Comparison of ENCODE assay signal across 9 cellular contexts in the genomic region with DNA sequence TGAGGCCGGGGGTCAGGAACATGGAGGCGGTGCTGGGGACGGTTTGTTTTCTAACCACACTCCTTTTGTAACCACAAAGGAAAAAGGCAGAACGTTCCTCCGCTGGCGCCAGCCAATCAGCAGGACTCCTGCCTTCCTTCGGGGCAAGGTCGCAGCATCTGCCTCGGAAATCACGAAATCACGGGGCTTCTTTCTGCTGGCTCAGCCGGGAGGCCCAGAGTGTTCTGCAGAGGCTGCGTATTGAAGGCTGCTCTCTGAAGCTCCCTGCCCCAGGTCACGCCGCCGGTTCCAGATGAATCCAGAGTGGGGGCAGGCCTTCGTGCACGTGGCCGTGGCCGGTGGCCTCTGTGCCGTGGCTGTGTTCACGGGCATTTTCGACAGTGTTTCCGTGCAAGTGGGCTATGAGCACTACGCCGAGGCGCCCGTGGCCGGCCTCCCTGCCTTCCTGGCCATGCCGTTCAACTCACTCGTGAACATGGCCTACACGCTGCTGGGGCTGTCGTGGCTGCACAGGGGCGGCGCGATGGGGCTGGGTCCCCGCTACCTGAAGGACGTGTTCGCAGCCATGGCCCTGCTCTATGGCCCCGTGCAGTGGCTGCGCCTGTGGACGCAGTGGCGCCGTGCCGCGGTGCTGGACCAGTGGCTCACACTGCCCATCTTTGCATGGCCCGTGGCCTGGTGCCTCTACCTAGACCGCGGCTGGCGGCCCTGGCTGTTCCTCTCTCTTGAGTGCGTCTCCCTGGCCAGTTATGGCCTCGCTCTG. TPM values are rescaled to one million over a fixed set of nuclear protein-coding genes. Genes with fewer than 3 reads are reported as not detected.
DNase-seq lines count a peak whose midpoint lies in the region; ATAC-seq and TF ChIP-seq lines count a peak whose summit lies in the region.
"Had no signal": no experiment of that assay in that cellular context is flagged by ENCODE, and none has a peak within 500 bp of the region (broad histone marks: within the 10 kb centered on the region; RNA-seq: fewer than 3 reads in every experiment).

No MANE protein-coding gene starts in this region.

- ATAC-seq in left cardiac atrium: peak; percentile 20 to 41
- ATAC-seq in GM18519 (IDR thresholded peaks at IDR 0.05; ENCODE audit: low FRiP score, unreplicated experiment): no peak

- peaks cover 19% of the 10 kb centered on the region for H3K36me3 Mint-ChIP-seq in activated CD4-positive, alpha-beta memory T cell treated with anti-CD3 and anti-CD28 coated beads, Interleukin-2, amount 10 ng/mL, durations not matched to agents 7 days and 5 days (ENCODE audit: low read depth)

- no peaks in the 10 kb centered on the region for H4K20me1 ChIP-seq in hepatocyte (ENCODE audit: insufficient read depth, poor library complexity, severe bottlenecking)

- no peak overlapping the region for H2AFZ ChIP-seq in hepatocyte

- intact Hi-C loops in left cardiac atrium (cut with DNase I) (no loop called here), prostate gland (cut with DNase I) (no loop called here)

- H3K4me1 ChIP-seq in hepatocyte (ENCODE audit: insufficient read depth) (no peaks in the 10 kb centered on the region), prostate gland (replicated peaks) (no peaks in the 10 kb centered on the region)

- H3K27me3 ChIP-seq in hepatocyte (no peaks in the 10 kb centered on the region), prostate gland (replicated peaks; ENCODE audit: insufficient read depth) (no peaks in the 10 kb centered on the region)

- H3K36me3 ChIP-seq in hepatocyte (replicated peaks; ENCODE audit: insufficient read depth, low read depth) (no peaks in the 10 kb centered on the region), prostate gland (no peaks in the 10 kb centered on the region)

- H3K4me3 ChIP-seq in hepatocyte (no peak overlapping the region), prostate gland (no peak overlapping the region)

- H3K27ac ChIP-seq in hepatocyte (no peak overlapping the region), prostate gland (no peak overlapping the region)

- DNase-seq in Kasumi-1 (lab: John Stamatoyannopoulos, UW) (peak; percentile 70 to 71), left cardiac atrium (peak; percentile 38), NCI-H82 treated with DMSO at 0.1 percent for 48 hours (lab: John Stamatoyannopoulos, UW; ENCODE audit: unreplicated experiment) (no peak), hepatocyte (ENCODE audit: low spot score) (no peak), prostate gland (ENCODE audit: low spot score) (no peak)
- peak; percentile 83 for DNase-seq in activated CD4-positive, alpha-beta memory T cell treated with anti-CD3 and anti-CD28 coated beads, Interleukin-2, amount 10 ng/mL, durations not matched to agents 7 days and 5 days
- peak; percentile 77 for DNase-seq in stimulated activated CD8-positive, alpha-beta memory T cell treated with anti-CD3 and anti-CD28 coated beads, Interleukin-4, amount 100 ng/mL, for 48 hours

- peak overlapping the region; percentile 93 for H3K27ac Mint-ChIP-seq in activated CD4-positive, alpha-beta memory T cell treated with anti-CD3 and anti-CD28 coated beads, Interleukin-2, amount 10 ng/mL, durations not matched to agents 7 days and 5 days

- POLR2A ChIA-PET in activated CD4-positive, alpha-beta memory T cell treated with anti-CD3 and anti-CD28 coated beads, Interleukin-2, amount 10 ng/mL, durations not matched to agents 7 days and 5 days (lab: Charles Lee): interaction anchor here (0.6 to 3.4 kb wide), 10 partner anchors 8 to 390 kb away, joined by 3 to 64 read pairs (median 9); a partner anchor contains a TSS

- H3K9me3 ChIP-seq in hepatocyte (ENCODE audit: low read depth) (no peaks in the 10 kb centered on the region), prostate gland (no peaks in the 10 kb centered on the region)

- TF ChIP-seq CTCF in hepatocyte (IDR thresholded peaks at IDR 0.05; ENCODE audit: poor library complexity) (no peak), prostate gland (IDR thresholded peaks at IDR 0.05) (no peak)

- H3K27me3 Mint-ChIP-seq in activated CD4-positive, alpha-beta memory T cell treated with anti-CD3 and anti-CD28 coated beads, Interleukin-2, amount 10 ng/mL, durations not matched to agents 7 days and 5 days: no peaks in the 10 kb centered on the region

- no peaks in the 10 kb centered on the region for H3K9me3 Mint-ChIP-seq in activated CD4-positive, alpha-beta memory T cell treated with anti-CD3 and anti-CD28 coated beads, Interleukin-2, amount 10 ng/mL, durations not matched to agents 7 days and 5 days

- no peaks in the 10 kb centered on the region for H3K79me2 ChIP-seq in hepatocyte

- H3K4me2 ChIP-seq in hepatocyte: no peak overlapping the region

- CTCF ChIA-PET in activated CD4-positive, alpha-beta memory T cell treated with anti-CD3 and anti-CD28 coated beads, Interleukin-2, amount 10 ng/mL, durations not matched to agents 7 days and 5 days (lab: Charles Lee): interaction anchor here (1.0 to 1.7 kb wide), 5 partner anchors 11 to 545 kb away, joined by 3 to 9 read pairs (median 6); a partner anchor contains a TSS

- peak overlapping the region; percentile 69 for H3K4me3 Mint-ChIP-seq in activated CD4-positive, alpha-beta memory T cell treated with anti-CD3 and anti-CD28 coated beads, Interleukin-2, amount 10 ng/mL, durations not matched to agents 7 days and 5 days

- no peak for TF ChIP-seq POLR2A in prostate gland (IDR thresholded peaks at IDR 0.05)

- no peaks in the 10 kb centered on the region for H3K9me2 ChIP-seq in hepatocyte (replicated peaks; ENCODE audit: insufficient read depth)

- peaks cover 57% of the 10 kb centered on the region for H3K4me1 Mint-ChIP-seq in activated CD4-positive, alpha-beta memory T cell treated with anti-CD3 and anti-CD28 coated beads, Interleukin-2, amount 10 ng/mL, durations not matched to agents 7 days and 5 days

- WGBS in hepatocyte (ENCODE audit: low lambda C conversion rate, missing lambda C conversion rate): 94% methylated on average over 52 of the region's 52 CpGs
- WGBS in prostate gland: 87% methylated on average over 27 of the region's 52 CpGs

RNA-seq across cellular contexts. Expression of a gene that starts 9.4 kb away (rescaled TPM):
- 10 to 100 TPM in 1 of 2 experiments, 1 to 10 TPM in 1; 9.9 to 12.6 TPM for total RNA-seq in activated CD4-positive, alpha-beta memory T cell treated with anti-CD3 and anti-CD28 coated beads, Interleukin-2, amount 10 ng/mL, durations not matched to agents 7 days and 5 days
- total RNA-seq in left cardiac atrium (1 to 10 TPM; 7.7 to 9.2 TPM), hepatocyte (7.4 and 8.7 TPM in 2 replicates), prostate gland (10 to 100 TPM; 16.9 to 18.2 TPM)
- polyA plus RNA-seq in hepatocyte: 8.0 and 12.1 TPM in 2 replicates

RNA-seq across cellular contexts. Expression of a gene that starts 10.3 kb away (rescaled TPM):
- total RNA-seq in activated CD4-positive, alpha-beta memory T cell treated with anti-CD3 and anti-CD28 coated beads, Interleukin-2, amount 10 ng/mL, durations not matched to agents 7 days and 5 days: 10 to 100 TPM; 88.3 to 93.1 TPM
- total RNA-seq in left cardiac atrium (10 to 100 TPM; 30.4 to 35.7 TPM), hepatocyte (11.6 and 25.0 TPM in 2 replicates), prostate gland (100 to 1,000 TPM in 1 of 2 donors, 10 to 100 TPM in 1; 67.7 to 115 TPM)
- 16.7 and 18.9 TPM in 2 replicates for polyA plus RNA-seq in hepatocyte

RNA-seq across cellular contexts. Expression of a gene that starts 37.5 kb away (rescaled TPM):
- 10 to 100 TPM; 12.1 to 12.8 TPM for total RNA-seq in activated CD4-positive, alpha-beta memory T cell treated with anti-CD3 and anti-CD28 coated beads, Interleukin-2, amount 10 ng/mL, durations not matched to agents 7 days and 5 days
- total RNA-seq in left cardiac atrium (10 to 100 TPM; 14.7 to 14.8 TPM), hepatocyte (22.2 and 22.8 TPM in 2 replicates), prostate gland (1 to 10 TPM; 2.4 to 4.4 TPM)
- 5.8 and 13.2 TPM in 2 replicates for polyA plus RNA-seq in hepatocyte
- total RNA-seq: M059J had no signal

RNA-seq across cellular contexts. Expression of a gene that starts 37.8 kb away (rescaled TPM):
- 100 to 1,000 TPM; 118 to 122 TPM for total RNA-seq in activated CD4-positive, alpha-beta memory T cell treated with anti-CD3 and anti-CD28 coated beads, Interleukin-2, amount 10 ng/mL, durations not matched to agents 7 days and 5 days
- total RNA-seq in left cardiac atrium: 10 to 100 TPM; 47.2 to 58.6 TPM
- 44.1 TPM in 2 replicates for total RNA-seq in hepatocyte
- polyA plus RNA-seq in hepatocyte: 99.4 and 112 TPM in 2 replicates
- total RNA-seq in prostate gland: 100 to 1,000 TPM; 113 to 122 TPM

RNA-seq across cellular contexts. Expression of a gene that starts 47.1 kb away (rescaled TPM):
- total RNA-seq in activated CD4-positive, alpha-beta memory T cell treated with anti-CD3 and anti-CD28 coated beads, Interleukin-2, amount 10 ng/mL, durations not matched to agents 7 days and 5 days: 10 to 100 TPM; 63.1 to 63.7 TPM
- total RNA-seq in left cardiac atrium (10 to 100 TPM; 67.4 to 81.4 TPM), hepatocyte (74.0 and 83.5 TPM in 2 replicates), prostate gland (10 to 100 TPM; 47.5 to 64.9 TPM)
- polyA plus RNA-seq in hepatocyte: 118 and 134 TPM in 2 replicates

Comparison
In these comparisons a context has a peak if more than half of its experiments do, and no peak if none do; other contexts are left out.
1. DNase-seq: peak in Kasumi-1 (2 of 2), activated CD4-positive, alpha-beta memory T cell treated with anti-CD3 and anti-CD28 coated beads, Interleukin-2, amount 10 ng/mL, durations not matched to agents 7 days and 5 days (single experiment), left cardiac atrium (single experiment) and stimulated activated CD8-positive, alpha-beta memory T cell treated with anti-CD3 and anti-CD28 coated beads, Interleukin-4, amount 100 ng/mL, for 48 hours (single experiment); none in NCI-H82 treated with DMSO at 0.1 percent for 48 hours (single experiment), hepatocyte (single experiment) and prostate gland (single experiment).